ENCODE assay signal across 27 cellular contexts in genomic region chr11:107707807-107708206, GRCh38. TPM values are rescaled to one million over a fixed set of nuclear protein-coding genes. Genes with fewer than 3 reads are reported as not detected.
"Had no signal": no experiment of that assay in that cellular context is flagged by ENCODE, and none has a peak within 500 bp of the region (broad histone marks: within the 10 kb centered on the region; RNA-seq: fewer than 3 reads in every experiment).

No MANE protein-coding gene starts in this region.

- H3K36me3 ChIP-seq: colonic mucosa, pancreas, upper lobe of right lung had no signal

- H3K4me2 ChIP-seq: smooth muscle cell had no signal

- H3K4me3 Mint-ChIP-seq: activated CD4-positive, alpha-beta memory T cell treated with anti-CD3 and anti-CD28 coated beads, Interleukin-2, amount 10 ng/mL, durations not matched to agents 7 days and 5 days; activated CD4-positive, alpha-beta T cell treated with anti-CD3 and anti-CD28 coated beads, Interleukin-2, amount 10 ng/mL, durations not matched to agents 24 days and 14 days; activated naive CD4-positive, alpha-beta T cell treated with anti-CD3 and anti-CD28 coated beads for 36 hours; activated naive CD8-positive, alpha-beta T cell treated with anti-CD3 and anti-CD28 coated beads, Interleukin-2, amount 10 ng/mL, durations not matched to agents 7 days and 5 days; activated T-cell treated with anti-CD3 and anti-CD28 coated beads, Interleukin-2, amount 50 U/mL, for 72 hours; T-helper 17 cell had no signal

- H3K4me1 ChIP-seq: colonic mucosa, pancreas, upper lobe of right lung had no signal

- H3K9me3 Mint-ChIP-seq: activated CD4-positive, alpha-beta memory T cell treated with anti-CD3 and anti-CD28 coated beads, Interleukin-2, amount 10 ng/mL, durations not matched to agents 7 days and 5 days; activated CD4-positive, alpha-beta T cell treated with anti-CD3 and anti-CD28 coated beads, Interleukin-2, amount 10 ng/mL, durations not matched to agents 24 days and 14 days; activated naive CD4-positive, alpha-beta T cell treated with anti-CD3 and anti-CD28 coated beads for 36 hours; activated naive CD8-positive, alpha-beta T cell treated with anti-CD3 and anti-CD28 coated beads, Interleukin-2, amount 10 ng/mL, durations not matched to agents 7 days and 5 days; activated T-cell treated with anti-CD3 and anti-CD28 coated beads, Interleukin-2, amount 50 U/mL, for 72 hours; nephron had no signal

- H3K9me3 ChIP-seq: colonic mucosa, pancreas, upper lobe of right lung had no signal

- ATAC-seq: activated T-cell treated with anti-CD3 and anti-CD28 coated beads, Interleukin-2, amount 50 U/mL, for 72 hours; pancreas; sciatic nerve; stimulated activated naive CD8-positive, alpha-beta T cell treated with anti-CD3 and anti-CD28 coated beads, Interleukin-15, Interleukin-2, amounts not matched to agents 100 U/mL and 50 U/mL, for 24 hours; T-helper 17 cell; upper lobe of right lung had no signal

- H3K27ac Mint-ChIP-seq: activated CD4-positive, alpha-beta memory T cell treated with anti-CD3 and anti-CD28 coated beads, Interleukin-2, amount 10 ng/mL, durations not matched to agents 7 days and 5 days; activated CD4-positive, alpha-beta T cell treated with anti-CD3 and anti-CD28 coated beads, Interleukin-2, amount 10 ng/mL, durations not matched to agents 24 days and 14 days; activated naive CD4-positive, alpha-beta T cell treated with anti-CD3 and anti-CD28 coated beads for 36 hours; activated naive CD8-positive, alpha-beta T cell treated with anti-CD3 and anti-CD28 coated beads, Interleukin-2, amount 10 ng/mL, durations not matched to agents 7 days and 5 days; activated T-cell treated with anti-CD3 and anti-CD28 coated beads, Interleukin-2, amount 50 U/mL, for 72 hours; T-helper 17 cell had no signal

- FAIRE-seq: islet of Langerhans, pancreas had no signal

- H3K36me3 Mint-ChIP-seq: activated naive CD8-positive, alpha-beta T cell treated with anti-CD3 and anti-CD28 coated beads, Interleukin-2, amount 10 ng/mL, durations not matched to agents 7 days and 5 days had no signal

- H3K27ac ChIP-seq: colonic mucosa, dorsolateral prefrontal cortex, pancreas, upper lobe of right lung had no signal

- H3K4me1 Mint-ChIP-seq: activated CD4-positive, alpha-beta memory T cell treated with anti-CD3 and anti-CD28 coated beads, Interleukin-2, amount 10 ng/mL, durations not matched to agents 7 days and 5 days; activated CD4-positive, alpha-beta T cell treated with anti-CD3 and anti-CD28 coated beads, Interleukin-2, amount 10 ng/mL, durations not matched to agents 24 days and 14 days; activated naive CD8-positive, alpha-beta T cell treated with anti-CD3 and anti-CD28 coated beads, Interleukin-2, amount 10 ng/mL, durations not matched to agents 7 days and 5 days; T-helper 17 cell had no signal

- H3K27me3 ChIP-seq: colonic mucosa, pancreas, upper lobe of right lung had no signal

- H3K4me3 ChIP-seq: colonic mucosa, dorsolateral prefrontal cortex, pancreas, smooth muscle cell, upper lobe of right lung had no signal

- DNase-seq: activated CD4-positive, alpha-beta memory T cell treated with anti-CD3 and anti-CD28 coated beads, Interleukin-2, amount 10 ng/mL, durations not matched to agents 7 days and 5 days; activated CD4-positive, alpha-beta T cell treated with anti-CD3 and anti-CD28 coated beads, Interleukin-2, amount 10 ng/mL, durations not matched to agents 24 days and 14 days; activated effector memory CD4-positive, alpha-beta T cell treated with Interleukin-2 at 50 U/mL for 16 hours; activated naive CD4-positive, alpha-beta T cell treated with anti-CD3 and anti-CD28 coated beads for 36 hours; activated naive CD8-positive, alpha-beta T cell treated with anti-CD3 and anti-CD28 coated beads, Interleukin-2, amount 10 ng/mL, durations not matched to agents 7 days and 5 days; activated T-cell treated with anti-CD3 and anti-CD28 coated beads, Interleukin-2, amount 50 U/mL, for 72 hours; amniotic stem cell; colonic mucosa; dorsolateral prefrontal cortex; erythroblast; foreskin fibroblast; pancreas; stimulated activated CD4-positive, alpha-beta T cell treated with anti-CD3 and anti-CD28 coated beads, Interleukin-15, amount 100 ng/mL, for 24 hours; stimulated activated CD4-positive, alpha-beta T cell treated with anti-CD3 and anti-CD28 coated beads, Interleukin-2, amount 100 ng/mL, for 48 hours; stimulated activated naive CD8-positive, alpha-beta T cell treated with anti-CD3 and anti-CD28 coated beads, Interleukin-15, Interleukin-2, amounts not matched to agents 100 U/mL and 50 U/mL, for 24 hours; T-helper 17 cell; upper lobe of right lung had no signal

RNA-seq across cellular contexts. Expression of gene SLN, which starts 4.0 kb away (rescaled TPM):
- total RNA-seq: activated CD4-positive, alpha-beta memory T cell treated with anti-CD3 and anti-CD28 coated beads, Interleukin-2, amount 10 ng/mL, durations not matched to agents 7 days and 5 days; activated CD4-positive, alpha-beta T cell treated with anti-CD3 and anti-CD28 coated beads, Interleukin-2, amount 10 ng/mL, durations not matched to agents 24 days and 14 days; activated naive CD4-positive, alpha-beta T cell treated with anti-CD3 and anti-CD28 coated beads for 36 hours; activated naive CD8-positive, alpha-beta T cell treated with anti-CD3 and anti-CD28 coated beads, Interleukin-2, amount 10 ng/mL, durations not matched to agents 7 days and 5 days; activated T-cell treated with anti-CD3 and anti-CD28 coated beads, Interleukin-2, amount 50 U/mL, for 72 hours; bronchial epithelial cell; colonic mucosa; fibroblast of lung; glomerular endothelial cell; liver; pancreas; pulmonary artery endothelial cell; sciatic nerve; smooth muscle cell; subcutaneous adipose tissue; T-helper 17 cell had no signal
